23 cellular contexts compared by ENCODE assay signal in the genomic region with DNA sequence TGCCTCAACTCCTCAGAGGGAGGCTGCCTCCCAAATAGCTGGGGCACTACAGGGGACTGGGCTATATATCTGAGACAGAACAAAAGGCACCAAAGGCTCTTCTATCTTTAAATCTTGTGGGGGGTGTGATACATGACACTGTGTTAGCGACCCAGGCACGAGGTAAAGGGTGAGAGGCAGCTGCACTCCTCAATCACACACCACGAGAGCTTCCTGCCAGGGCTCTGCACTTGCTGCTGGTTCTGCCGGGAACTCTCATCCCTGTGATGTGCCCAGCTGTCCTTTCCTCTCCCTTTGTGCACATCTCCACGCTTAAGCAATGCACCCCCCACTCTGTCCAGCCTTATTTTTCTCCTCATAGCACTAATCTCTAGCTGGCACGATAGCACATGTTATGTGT.
"Had no signal": no experiment of that assay in that cellular context is flagged by ENCODE, and none has a peak within 500 bp of the region (broad histone marks: within the 10 kb centered on the region; RNA-seq: fewer than 3 reads in every experiment).

No MANE protein-coding gene starts in this region.

- H3K9me3 Mint-ChIP-seq: activated naive CD4-positive, alpha-beta T cell treated with anti-CD3 and anti-CD28 coated beads, Interleukin-2, amount 10 ng/mL, durations not matched to agents 7 days and 5 days; activated T-cell treated with anti-CD3 and anti-CD28 coated beads, Interleukin-2, amount 50 U/mL, for 72 hours; dendritic cell treated with granulocyte-macrophage colony-stimulating factor and Interleukin-4, amounts not matched to agents 40 ng/mL and 50 ng/mL, for 4 days; memory B cell; T-helper 1 cell treated with Interleukin-12 subunit alpha and Interleukin-12 subunit beta and Interleukin-4 antibody, amounts not matched to agents 30 μg/mL and 1 μg/mL, for 36 hours had no signal

- H3K27me3 ChIP-seq: body of pancreas, cardiac muscle cell, heart right ventricle, tibial artery had no signal

- DNase-seq: activated CD4-positive, alpha-beta T cell treated with anti-CD3 and anti-CD28 coated beads for 4 hours; activated CD4-positive, alpha-beta T cell treated with anti-CD3 and anti-CD28 coated beads, Interleukin-2, amount 50 U/mL, for 48 hours; activated CD4-positive, CD25-positive, alpha-beta regulatory T cell; activated effector memory CD4-positive, alpha-beta T cell treated with anti-CD3 and anti-CD28 coated beads, Interleukin-2, amount 50 U/mL, for 16 hours; activated naive CD4-positive, alpha-beta T cell treated with anti-CD3 and anti-CD28 coated beads, Interleukin-2, amount 10 ng/mL, durations not matched to agents 7 days and 5 days; activated T-cell treated with anti-CD3 and anti-CD28 coated beads, Interleukin-2, amount 50 U/mL, for 72 hours; anterior cingulate cortex; body of pancreas; effector CD4-positive, alpha-beta T cell; erythroblast; foreskin fibroblast; heart right ventricle; left colon; stimulated activated CD4-positive, alpha-beta T cell treated with anti-CD3 and anti-CD28 coated beads, Interleukin-4, amount 100 ng/mL, for 24 hours; stimulated activated naive CD8-positive, alpha-beta T cell treated with anti-CD3 and anti-CD28 coated beads, Interleukin-15, Interleukin-2, amounts not matched to agents 100 U/mL and 50 U/mL, for 24 hours; substantia nigra; T1000; tibial artery had no signal

- H3K9me3 ChIP-seq: body of pancreas, heart right ventricle, prostate gland, tibial artery had no signal

- H3K36me3 ChIP-seq: prostate gland had no signal

- H3K4me3 Mint-ChIP-seq: activated naive CD4-positive, alpha-beta T cell treated with anti-CD3 and anti-CD28 coated beads, Interleukin-2, amount 10 ng/mL, durations not matched to agents 7 days and 5 days; activated T-cell treated with anti-CD3 and anti-CD28 coated beads, Interleukin-2, amount 50 U/mL, for 72 hours; dendritic cell treated with granulocyte-macrophage colony-stimulating factor and Interleukin-4, amounts not matched to agents 40 ng/mL and 50 ng/mL, for 4 days; memory B cell; T-helper 1 cell treated with Interleukin-12 subunit alpha and Interleukin-12 subunit beta and Interleukin-4 antibody, amounts not matched to agents 30 μg/mL and 1 μg/mL, for 36 hours had no signal

- ATAC-seq: activated T-cell treated with anti-CD3 and anti-CD28 coated beads, Interleukin-2, amount 50 U/mL, for 72 hours; body of pancreas; left colon; stimulated activated naive CD8-positive, alpha-beta T cell treated with anti-CD3 and anti-CD28 coated beads, Interleukin-15, Interleukin-2, amounts not matched to agents 100 U/mL and 50 U/mL, for 24 hours had no signal

- H3K4me1 ChIP-seq: body of pancreas, heart right ventricle, prostate gland, tibial artery had no signal

- H3K27ac ChIP-seq: body of pancreas, cardiac muscle cell, heart right ventricle, prostate gland, tibial artery had no signal

- H3K4me3 ChIP-seq: body of pancreas, cardiac muscle cell, heart right ventricle, prostate gland, tibial artery had no signal

- H3K27ac Mint-ChIP-seq: activated naive CD4-positive, alpha-beta T cell treated with anti-CD3 and anti-CD28 coated beads, Interleukin-2, amount 10 ng/mL, durations not matched to agents 7 days and 5 days; activated T-cell treated with anti-CD3 and anti-CD28 coated beads, Interleukin-2, amount 50 U/mL, for 72 hours; dendritic cell treated with granulocyte-macrophage colony-stimulating factor and Interleukin-4, amounts not matched to agents 40 ng/mL and 50 ng/mL, for 4 days; memory B cell; T-helper 1 cell treated with Interleukin-12 subunit alpha and Interleukin-12 subunit beta and Interleukin-4 antibody, amounts not matched to agents 30 μg/mL and 1 μg/mL, for 36 hours had no signal
